ENCODE assay signal across 17 cellular contexts in genomic region chr4:159239534-159239933, GRCh38.
"Had no signal": no experiment of that assay in that cellular context is flagged by ENCODE, and none has a peak within 500 bp of the region (broad histone marks: within the 10 kb centered on the region; RNA-seq: fewer than 3 reads in every experiment).

No MANE protein-coding gene starts in this region.

- H3K9me3 ChIP-seq: lower lobe of right lung, prostate gland, right lobe of liver, testis, upper lobe of right lung had no signal

- DNase-seq: activated CD4-positive, alpha-beta T cell treated with anti-CD3 and anti-CD28 coated beads, Interleukin-2, amount 10 ng/mL, durations not matched to agents 7 days and 5 days; activated CD4-positive, CD25-positive, alpha-beta regulatory T cell; activated naive CD8-positive, alpha-beta T cell treated with anti-CD3 and anti-CD28 coated beads for 36 hours; amygdala; brain microvascular endothelial cell; cortex of kidney; hippocampal formation; kidney glomerular epithelial cell; lower lobe of right lung; right lobe of liver; stimulated activated naive CD8-positive, alpha-beta T cell treated with anti-CD3 and anti-CD28 coated beads, Interleukin-15, amount 100 ng/mL, for 72 hours; T-helper 2 cell; testis; upper lobe of right lung had no signal

- H3K4me3 ChIP-seq: prostate gland, right lobe of liver, testis, upper lobe of right lung had no signal

- H3K36me3 ChIP-seq: brain microvascular endothelial cell, lower lobe of right lung, prostate gland, right lobe of liver, upper lobe of right lung had no signal

- H3K4me3 Mint-ChIP-seq: activated CD4-positive, alpha-beta T cell treated with anti-CD3 and anti-CD28 coated beads, Interleukin-2, amount 10 ng/mL, durations not matched to agents 7 days and 5 days; activated naive CD8-positive, alpha-beta T cell treated with anti-CD3 and anti-CD28 coated beads for 36 hours; activated T-helper 1 cell treated with anti-CD3 and anti-CD28 coated beads, Interleukin-12 subunit alpha, Interleukin-12 subunit beta, Interleukin-2, Interleukin-4 antibody, amounts not matched to agents 30 ng/mL and 10 ng/mL and 1 ng/mL, durations not matched to agents 14 hours and 24 hours and 36 hours; stimulated activated naive CD8-positive, alpha-beta T cell treated with anti-CD3 and anti-CD28 coated beads, Interleukin-15, amount 100 ng/mL, for 72 hours had no signal

- H3K9me3 Mint-ChIP-seq: activated T-helper 1 cell treated with anti-CD3 and anti-CD28 coated beads, Interleukin-12 subunit alpha, Interleukin-12 subunit beta, Interleukin-2, Interleukin-4 antibody, amounts not matched to agents 30 ng/mL and 10 ng/mL and 1 ng/mL, durations not matched to agents 14 hours and 24 hours and 36 hours; stimulated activated naive CD8-positive, alpha-beta T cell treated with anti-CD3 and anti-CD28 coated beads, Interleukin-15, amount 100 ng/mL, for 72 hours had no signal

- ATAC-seq: stimulated activated naive CD8-positive, alpha-beta T cell treated with anti-CD3 and anti-CD28 coated beads, Interleukin-15, amount 100 ng/mL, for 72 hours; upper lobe of right lung had no signal

- H3K4me1 ChIP-seq: prostate gland, right lobe of liver, testis had no signal

- H3K27ac ChIP-seq: brain microvascular endothelial cell, epithelial cell of prostate, lower lobe of right lung, prostate gland, right lobe of liver, upper lobe of right lung had no signal

- H3K27me3 Mint-ChIP-seq: activated CD4-positive, alpha-beta T cell treated with anti-CD3 and anti-CD28 coated beads, Interleukin-2, amount 10 ng/mL, durations not matched to agents 7 days and 5 days; activated naive CD8-positive, alpha-beta T cell treated with anti-CD3 and anti-CD28 coated beads for 36 hours; stimulated activated naive CD8-positive, alpha-beta T cell treated with anti-CD3 and anti-CD28 coated beads, Interleukin-15, amount 100 ng/mL, for 72 hours had no signal

- H3K4me1 Mint-ChIP-seq: stimulated activated naive CD8-positive, alpha-beta T cell treated with anti-CD3 and anti-CD28 coated beads, Interleukin-15, amount 100 ng/mL, for 72 hours had no signal

- H3K27ac Mint-ChIP-seq: activated CD4-positive, alpha-beta T cell treated with anti-CD3 and anti-CD28 coated beads, Interleukin-2, amount 10 ng/mL, durations not matched to agents 7 days and 5 days; activated naive CD8-positive, alpha-beta T cell treated with anti-CD3 and anti-CD28 coated beads for 36 hours; activated T-helper 1 cell treated with anti-CD3 and anti-CD28 coated beads, Interleukin-12 subunit alpha, Interleukin-12 subunit beta, Interleukin-2, Interleukin-4 antibody, amounts not matched to agents 30 ng/mL and 10 ng/mL and 1 ng/mL, durations not matched to agents 14 hours and 24 hours and 36 hours; stimulated activated naive CD8-positive, alpha-beta T cell treated with anti-CD3 and anti-CD28 coated beads, Interleukin-15, amount 100 ng/mL, for 72 hours had no signal

- H3K27me3 ChIP-seq: brain microvascular endothelial cell, right lobe of liver, testis, upper lobe of right lung had no signal
